8 cellular contexts compared by ENCODE assay signal in genomic region chr11:67468056-67468455, GRCh38.
A peak's percentile ranks its signal among the peaks of the same experiment; 100 is the strongest.
DNase-seq lines count a peak whose midpoint lies in the region; ATAC-seq and TF ChIP-seq lines count a peak whose summit lies in the region.

No MANE protein-coding gene starts in this region.

- H3K36me3 ChIP-seq in muscle layer of colon (ENCODE audit: insufficient read depth, low read length): no peaks in the 10 kb centered on the region

- H3K27me3 ChIP-seq in muscle layer of colon (ENCODE audit: control insufficient read depth in 1 of 2, insufficient read depth in 2 of 2, low read length in 2 of 2): no peaks in the 10 kb centered on the region

- no peak for TF ChIP-seq CTCF in GM12865 (IDR thresholded peaks at IDR 0.05; ENCODE audit: insufficient read depth, low read depth, low read length, missing control alignments)

- H3K4me3 ChIP-seq in GM12865 (ENCODE audit: low read depth, low read length) (peak overlapping the region; percentile 61), muscle layer of colon (ENCODE audit: low read depth in 1 of 2, low read length in 2 of 2) (peak overlapping the region; percentile 68 to 85)

- H3K9ac ChIP-seq in muscle layer of colon (ENCODE audit: low read length): peak overlapping the region; percentile 68

- H3K4me1 ChIP-seq in muscle layer of colon (ENCODE audit: insufficient read depth, low read length): peaks cover 33% of the 10 kb centered on the region

- peak overlapping the region; percentile 88 for H3K27ac ChIP-seq in cingulate gyrus (ENCODE audit: low read depth, low read length)
- H3K27ac ChIP-seq in muscle layer of colon (ENCODE audit: low read depth, low read length): peak overlapping the region; percentile 99

- DNase-seq in GM12865 (ENCODE audit: low read depth): no peak
- DNase-seq in NCI-H774 (lab: John Stamatoyannopoulos, UW): peak; percentile 15
- no peak for DNase-seq in SW 1271 (lab: John Stamatoyannopoulos, UW)

- no peaks in the 10 kb centered on the region for H3K9me3 ChIP-seq in muscle layer of colon (ENCODE audit: low read length)

- ATAC-seq in GM19463 (IDR thresholded peaks at IDR 0.05; ENCODE audit: unreplicated experiment): no peak
- no peak for ATAC-seq in HG03457 (IDR thresholded peaks at IDR 0.05; ENCODE audit: unreplicated experiment)
- ATAC-seq in GM21390 (IDR thresholded peaks at IDR 0.05; ENCODE audit: unreplicated experiment): no peak
